In genomic region chr1:246072456-246072855, GRCh38 we compare ENCODE assay signal across 26 cellular contexts.
DNase-seq lines count a peak whose midpoint lies in the region; ATAC-seq, FAIRE-seq and TF ChIP-seq lines count a peak whose summit lies in the region.
"Had no signal": no experiment of that assay in that cellular context is flagged by ENCODE, and none has a peak within 500 bp of the region (broad histone marks: within the 10 kb centered on the region; RNA-seq: fewer than 3 reads in every experiment).

No MANE protein-coding gene starts in this region.

- no peak for TF ChIP-seq EP300 in H1 (IDR thresholded peaks at IDR 0.05; ENCODE audit: borderline replicate concordance in 1 of 2, low read depth in 2 of 2, low read length in 2 of 2)

- DNase-seq in NCI-H82 (lab: John Stamatoyannopoulos, UW), result peak; percentile 36
- no peak for DNase-seq in NCI-H82 treated with DMSO at 0.1 percent for 48 hours (lab: John Stamatoyannopoulos, UW; ENCODE audit: unreplicated experiment)
- DNase-seq in RPMI7951 (ENCODE audit: low read depth), result peak; percentile 10
- DNase-seq in H1 (ENCODE audit: low read depth in 1 of 2, low spot score in 2 of 2), result no peak
- no peak for DNase-seq in neuronal stem cell (ENCODE audit: low spot score)
- DNase-seq in HT-29 (ENCODE audit: low spot score), result no peak
- no peak for DNase-seq in NCI-H1436 (lab: John Stamatoyannopoulos, UW)
- DNase-seq in heart right ventricle, result no peak
- DNase-seq: ACHN; CD8-positive, alpha-beta T cell; GDM1; KG1; NCI-H1092 treated with DMSO at 0.1 percent for 48 hours; NCI-H146; NCI-H2029; NCI-H345; NCI-H524 treated with DMSO at 0.1 percent for 48 hours; OCI-M1 had no signal

- no peaks in the 10 kb centered on the region; a peak in 2 of 7 replicates for H3K27me3 ChIP-seq in H1 (replicated peaks in 1 of 4; ENCODE audit: control insufficient read depth in 3 of 4, extremely low read depth in 1 of 4, insufficient read depth in 3 of 4, low read length in 3 of 4)
- H3K27me3 ChIP-seq in neuronal stem cell (ENCODE audit: control insufficient read depth in 3 of 3, insufficient read depth in 3 of 3, low read depth in 1 of 3, low read length in 3 of 3), result no peaks in the 10 kb centered on the region
- no peaks in the 10 kb centered on the region for H3K27me3 ChIP-seq in heart right ventricle
- H3K27me3 ChIP-seq: SJSA1 had no signal

- H2BK120ac ChIP-seq in H1 (replicated peaks; ENCODE audit: low read depth, low read length) (no peak overlapping the region), neuronal stem cell (ENCODE audit: low read depth, low read length) (no peak overlapping the region)

- H4K5ac ChIP-seq in H1 (ENCODE audit: insufficient read length, low read depth, low read length), result no peak overlapping the region

- TF ChIP-seq POLR2A in H1 (IDR thresholded peaks at IDR 0.05; ENCODE audit: control extremely low read depth in 1 of 2, low read depth in 2 of 2, low read length in 2 of 2), result no peak

- CTCF ChIA-PET in H1 (lab: Charles Lee; ENCODE audit: partially characterized antibody), result no interaction called here

- no peak for FAIRE-seq in H1 (lab: Jason Lieb, UNC)
- FAIRE-seq: GM18507, HepG2, RCC 7860 had no signal

- intact Hi-C loops in heart right ventricle (cut with DNase I), result no loop called here

- WGBS in H1 (ENCODE audit: extremely low coverage in 1 of 2, insufficient coverage in 1 of 2, insufficient read length in 1 of 2, insufficient replicate concordance in 2 of 2, low coverage in 1 of 2, low lambda C conversion rate in 2 of 2, missing lambda C conversion rate in 1 of 2), 2 experiments, result 89% methylated on average over 5 of the region's 5 CpGs; no CpG with 5 or more reads in 1 of the 2 experiments
- WGBS in neuronal stem cell (ENCODE audit: extremely low coverage in 2 of 2, insufficient read length in 2 of 2, insufficient replicate concordance in 1 of 2), 2 donors, result no CpG with 5 or more reads among the region's 5 CpGs
- 81 to 86% methylated on average over 5 of the region's 5 CpGs for WGBS in heart right ventricle, 2 donors

- H2BK5ac ChIP-seq in H1 (ENCODE audit: low read depth, low read length) (no peak overlapping the region), neuronal stem cell (ENCODE audit: low read length) (no peak overlapping the region)

- no peaks in the 10 kb centered on the region for H4K20me1 ChIP-seq in H1 (replicated peaks in 1 of 2; ENCODE audit: control insufficient read depth in 1 of 2, insufficient read depth in 2 of 2, low read length in 2 of 2)

- H2BK15ac ChIP-seq in H1 (ENCODE audit: low read length) (no peak overlapping the region), neuronal stem cell (ENCODE audit: low read length) (no peak overlapping the region)

- H3K23me2 ChIP-seq in H1 (ENCODE audit: low read depth, low read length), result no peaks in the 10 kb centered on the region

- H3K4me2 ChIP-seq in H1 (ENCODE audit: insufficient read depth in 1 of 2, low read depth in 2 of 2, low read length in 2 of 2) (no peak overlapping the region), neuronal stem cell (ENCODE audit: insufficient read depth, low read length, poor library complexity, severe bottlenecking) (no peak overlapping the region)
- H3K4me2 ChIP-seq: GM23338 had no signal

- no peak overlapping the region for H2BK20ac ChIP-seq in H1 (ENCODE audit: low read length)

- TF ChIP-seq RAD21 in H1 (IDR thresholded peaks at IDR 0.05 in 1 of 2, conservative IDR thresholded peaks at IDR 0.05 in 1 of 2; ENCODE audit: low read depth in 2 of 2, low read length in 2 of 2), result no peak

- H3K4ac ChIP-seq in H1 (replicated peaks; ENCODE audit: insufficient read length, low read depth, low read length) (no peak overlapping the region), neuronal stem cell (ENCODE audit: low read length) (no peak overlapping the region)

- no peak overlapping the region for H4K8ac ChIP-seq in H1 (ENCODE audit: extremely low read depth, insufficient read depth, low read length)
- H4K8ac ChIP-seq in neuronal stem cell (ENCODE audit: low read depth, low read length), result no peak overlapping the region

- H2AFZ ChIP-seq in H1 (ENCODE audit: low read length) (no peak overlapping the region), neuronal stem cell (ENCODE audit: low read length) (peak overlapping the region; percentile 60)
- H2AFZ ChIP-seq: GM23338 had no signal

- H3K27ac ChIP-seq in H1 (ENCODE audit: low read depth, low read length) (no peak overlapping the region), neuronal stem cell (replicated peaks; ENCODE audit: low read length) (no peak overlapping the region), heart right ventricle (no peak overlapping the region)
- H3K27ac ChIP-seq: 22Rv1, SJSA1 had no signal

- no peak overlapping the region for H3K14ac ChIP-seq in H1 (ENCODE audit: insufficient read length)
- no peak overlapping the region for H3K14ac ChIP-seq in neuronal stem cell (ENCODE audit: low read length)

- H3K9me3 ChIP-seq in H1 (ENCODE audit: insufficient read depth in 2 of 2, low read depth in 1 of 2, low read length in 1 of 2) (no peaks in the 10 kb centered on the region), neuronal stem cell (replicated peaks in 1 of 2; ENCODE audit: control insufficient read depth in 2 of 2, insufficient read depth in 1 of 2, low read depth in 1 of 2, low read length in 2 of 2) (peaks cover 0 to 6% of the 10 kb centered on the region in 2 donors), heart right ventricle (peaks cover 0 to 4% (median 0%) of the 10 kb centered on the region in 11 donors)
- H3K9me3 ChIP-seq: SJSA1 had no signal

- H4K91ac ChIP-seq in H1 (replicated peaks; ENCODE audit: insufficient read length, low read length) (no peak overlapping the region), neuronal stem cell (ENCODE audit: low read depth, low read length, poor library complexity) (no peak overlapping the region)

- 0 out of 2 replicates have a peak overlapping the region, but pooled peaks have one; percentile 76 for H2AK5ac ChIP-seq in H1 (ENCODE audit: low read depth, low read length)
- H2AK5ac ChIP-seq in neuronal stem cell (ENCODE audit: low read depth, low read length), result no peak overlapping the region

- no peak overlapping the region for H3K4me3 ChIP-seq in H1 (ENCODE audit: extremely low read depth in 1 of 4, insufficient read depth in 2 of 4, low read depth in 3 of 4, low read length in 4 of 4)
- no peak overlapping the region for H3K4me3 ChIP-seq in neuronal stem cell (ENCODE audit: low read length in 2 of 2)
- H3K4me3 ChIP-seq in heart right ventricle, result no peak overlapping the region
- H3K4me3 ChIP-seq: GM23338, SJSA1 had no signal

- TF ChIP-seq CTCF in H1 (IDR thresholded peaks at IDR 0.05; ENCODE audit: control extremely low read depth in 1 of 3, insufficient read depth in 1 of 3, low read depth in 1 of 3, low read length in 3 of 3), result no peak
- TF ChIP-seq CTCF in heart right ventricle (IDR thresholded peaks at IDR 0.05), result no peak

- no peak overlapping the region for H3K56ac ChIP-seq in H1 (replicated peaks; ENCODE audit: insufficient read length, low read depth, low read length)

- H3K79me1 ChIP-seq in H1 (ENCODE audit: low read depth, low read length) (no peaks in the 10 kb centered on the region), neuronal stem cell (ENCODE audit: low read depth, low read length) (no peaks in the 10 kb centered on the region)

- H3K36me3 ChIP-seq in H1 (ENCODE audit: control insufficient read depth in 2 of 4, insufficient read depth in 4 of 4, low read length in 3 of 4) (no peaks in the 10 kb centered on the region), neuronal stem cell (replicated peaks in 1 of 2; ENCODE audit: control insufficient read depth in 2 of 2, insufficient read depth in 2 of 2, low read length in 2 of 2) (no peaks in the 10 kb centered on the region), heart right ventricle (no peaks in the 10 kb centered on the region)
- H3K36me3 ChIP-seq: SJSA1 had no signal

- H2BK12ac ChIP-seq in H1 (ENCODE audit: low read depth, low read length), result 0 out of 2 replicates have a peak overlapping the region, but pooled peaks have one; percentile 51
- no peak overlapping the region for H2BK12ac ChIP-seq in neuronal stem cell (ENCODE audit: low read length)

- ATAC-seq in heart right ventricle, result no peak
- ATAC-seq: CD8-positive, alpha-beta T cell; GM23338; HCT116; HepG2; Right ventricle myocardium inferior had no signal

- no peak overlapping the region for H3K18ac ChIP-seq in H1 (ENCODE audit: extremely low read depth, low read length)
- H3K18ac ChIP-seq in neuronal stem cell (ENCODE audit: low read length), result no peak overlapping the region

- H3K23ac ChIP-seq in H1 (ENCODE audit: insufficient read length) (no peak overlapping the region), neuronal stem cell (ENCODE audit: low read depth, low read length, poor library complexity) (no peak overlapping the region)

- POLR2A ChIA-PET in H1 (lab: Charles Lee; ENCODE audit: partially characterized antibody), result no interaction called here

- no peaks in the 10 kb centered on the region for H3K79me2 ChIP-seq in H1 (ENCODE audit: control insufficient read depth in 1 of 2, insufficient read depth in 2 of 2, low read length in 2 of 2)

- H3K9ac ChIP-seq in H1 (replicated peaks in 1 of 4; ENCODE audit: extremely low read depth in 1 of 4, low read depth in 3 of 4, low read length in 3 of 4) (no peak overlapping the region), neuronal stem cell (ENCODE audit: low read depth, low read length, poor library complexity) (no peak overlapping the region)

- H3K4me1 ChIP-seq in H1 (replicated peaks in 1 of 4; ENCODE audit: control insufficient read depth in 3 of 4, insufficient read depth in 4 of 4, low read length in 3 of 4) (peaks cover 3 to 11% (median 6%) of the 10 kb centered on the region in 4 experiments; a peak in 6 of 7 replicates), neuronal stem cell (ENCODE audit: control insufficient read depth in 2 of 2, insufficient read depth in 1 of 2, low read depth in 1 of 2, low read length in 2 of 2) (peaks cover 5 to 8% of the 10 kb centered on the region in 2 donors), heart right ventricle (peaks cover 0 to 3% (median 0%) of the 10 kb centered on the region in 9 donors)

TF ChIP-seq in H1, 55 proteins besides CTCF, POLR2A, EP300 and RAD21:
- TF ChIP-seq SIN3A (conservative IDR thresholded peaks at IDR 0.05 in 1 of 2, IDR thresholded peaks at IDR 0.05 in 1 of 2; ENCODE audit: low read depth in 1 of 2, low read length in 2 of 2), result no peak
- no peak for TF ChIP-seq CHD1 (IDR thresholded peaks at IDR 0.05; ENCODE audit: low read depth, low read length)
- no peak for TF ChIP-seq SRF (IDR thresholded peaks at IDR 0.05; ENCODE audit: low read depth, low read length)
- TF ChIP-seq CHD2 (IDR thresholded peaks at IDR 0.05; ENCODE audit: low read length), result no peak
- TF ChIP-seq YY1 (IDR thresholded peaks at IDR 0.05; ENCODE audit: low read depth, low read length), result no peak
- no peak for TF ChIP-seq TBP (IDR thresholded peaks at IDR 0.05; ENCODE audit: low read depth, low read length)
- no peak for TF ChIP-seq CTBP2 (IDR thresholded peaks at IDR 0.05; ENCODE audit: borderline replicate concordance, insufficient read depth, insufficient read length, low read length)

Comparison
In these comparisons a context has a peak if more than half of its experiments do, and no peak if none do; other contexts are left out.
1. DNase-seq: peak in NCI-H82 (single experiment) and RPMI7951 (single experiment); none in NCI-H82 treated with DMSO at 0.1 percent for 48 hours (single experiment), H1 (0 of 2), neuronal stem cell (single experiment), HT-29 (single experiment), NCI-H1436 (single experiment) and heart right ventricle (0 of 2).